In genomic region chr7:44767912-44768662, GRCh38 we compare ENCODE assay signal across 8 cellular contexts. TPM values are rescaled to one million over a fixed set of nuclear protein-coding genes. Genes with fewer than 3 reads are reported as not detected.
DNase-seq lines count a peak whose midpoint lies in the region; ATAC-seq, FAIRE-seq and TF ChIP-seq lines count a peak whose summit lies in the region.

No MANE protein-coding gene starts in this region.

- peaks cover 0 to 2% of the 10 kb centered on the region in 2 donors for H3K27me3 Mint-ChIP-seq in natural killer cell (ENCODE audit: low read depth in 2 of 2)

- H3K4ac ChIP-seq in H1 (replicated peaks; ENCODE audit: insufficient read length, low read depth, low read length), result no peak overlapping the region

- no peak overlapping the region for H2AK5ac ChIP-seq in H1 (ENCODE audit: low read depth, low read length)

- FAIRE-seq in H1 (lab: Jason Lieb, UNC) (no peak), HTR-8/SVneo (lab: Jason Lieb, UNC) (no peak)

- no peaks in the 10 kb centered on the region for H3K79me2 ChIP-seq in H1 (ENCODE audit: control insufficient read depth in 1 of 2, insufficient read depth in 2 of 2, low read length in 2 of 2)

- H2BK5ac ChIP-seq in H1 (ENCODE audit: low read depth, low read length), result no peak overlapping the region

- H2AFZ ChIP-seq in H1 (ENCODE audit: low read length), result no peak overlapping the region

- H3K36me3 Mint-ChIP-seq in natural killer cell, result no peaks in the 10 kb centered on the region

- H3K9me3 Mint-ChIP-seq in natural killer cell, result no peaks in the 10 kb centered on the region

- 78% methylated on average over 11 of the region's 13 CpGs; no CpG with 5 or more reads in 1 of the 2 experiments for WGBS in H1 (ENCODE audit: extremely low coverage in 1 of 2, insufficient coverage in 1 of 2, insufficient read length in 1 of 2, insufficient replicate concordance in 2 of 2, low coverage in 1 of 2, low lambda C conversion rate in 2 of 2, missing lambda C conversion rate in 1 of 2), 2 experiments

- peak overlapping the region; percentile 64 to 93 for H3K27ac Mint-ChIP-seq in natural killer cell

- TF ChIP-seq RAD21 in H1 (IDR thresholded peaks at IDR 0.05 in 1 of 2, conservative IDR thresholded peaks at IDR 0.05 in 1 of 2; ENCODE audit: low read depth in 2 of 2, low read length in 2 of 2), result no peak

- DNase-seq in C1 segment of cervical spinal cord (lab: John Stamatoyannopoulos, UW) (peak in 9 of 14 donors; percentile 24 to 73 (median 47)), OCI-M1 (lab: John Stamatoyannopoulos, UW) (peak; percentile 4), H1 (ENCODE audit: low read depth in 1 of 2, low spot score in 2 of 2) (no peak), natural killer cell (no peak), foreskin melanocyte (no peak), HTR-8/SVneo (ENCODE audit: insufficient read length, low spot score) (no peak), iPS-NIHi11 (ENCODE audit: low spot score) (no peak)

- no peak overlapping the region for H3K18ac ChIP-seq in H1 (ENCODE audit: extremely low read depth, low read length)

- no peak overlapping the region for H2BK120ac ChIP-seq in H1 (replicated peaks; ENCODE audit: low read depth, low read length)

- H3K36me3 ChIP-seq in H1 (ENCODE audit: control insufficient read depth in 2 of 4, insufficient read depth in 4 of 4, low read length in 3 of 4), result peaks cover 14 to 47% (median 34%) of the 10 kb centered on the region in 4 experiments; a peak in 7 of 8 replicates

- H2BK12ac ChIP-seq in H1 (ENCODE audit: low read depth, low read length), result no peak overlapping the region

- no peak overlapping the region for H3K27ac ChIP-seq in H1 (ENCODE audit: low read depth, low read length)

- H4K8ac ChIP-seq in H1 (ENCODE audit: extremely low read depth, insufficient read depth, low read length), result peak overlapping the region; percentile 80; the same call in 1 of the 2 replicates

- CTCF ChIA-PET in H1 (lab: Charles Lee; ENCODE audit: partially characterized antibody), result interaction anchor here (0.6 to 1.5 kb wide), 11 partner anchors 11 to 358 kb away, joined by 3 to 6 read pairs (median 3); no protein-coding TSS in a partner anchor

- H4K5ac ChIP-seq in H1 (ENCODE audit: insufficient read length, low read depth, low read length), result no peak overlapping the region

- no peak overlapping the region for H2BK15ac ChIP-seq in H1 (ENCODE audit: low read length)

- no peak for TF ChIP-seq EP300 in H1 (IDR thresholded peaks at IDR 0.05; ENCODE audit: borderline replicate concordance in 1 of 2, low read depth in 2 of 2, low read length in 2 of 2)

- no peak overlapping the region for H4K91ac ChIP-seq in H1 (replicated peaks; ENCODE audit: insufficient read length, low read length)

- TF ChIP-seq CTCF in H1 (IDR thresholded peaks at IDR 0.05; ENCODE audit: control extremely low read depth in 1 of 3, insufficient read depth in 1 of 3, low read depth in 1 of 3, low read length in 3 of 3), result no peak
- no peak for TF ChIP-seq CTCF in natural killer cell (IDR thresholded peaks at IDR 0.05)

- intact Hi-C loops in natural killer cell (cut with micrococcal nuclease), result loop anchor here (2.0 kb wide), 1 partner anchor 29 kb away; the partner anchor contains the start of gene PPIA

- no peak for TF ChIP-seq POLR2A in H1 (IDR thresholded peaks at IDR 0.05; ENCODE audit: control extremely low read depth in 1 of 2, low read depth in 2 of 2, low read length in 2 of 2)

- no peak overlapping the region for H3K14ac ChIP-seq in H1 (ENCODE audit: insufficient read length)

- no peak overlapping the region for H2BK20ac ChIP-seq in H1 (ENCODE audit: low read length)

- peaks cover 40 to 43% of the 10 kb centered on the region in 2 donors for H3K4me1 Mint-ChIP-seq in natural killer cell

- peaks cover 3 to 5% of the 10 kb centered on the region in 2 experiments for H4K20me1 ChIP-seq in H1 (replicated peaks in 1 of 2; ENCODE audit: control insufficient read depth in 1 of 2, insufficient read depth in 2 of 2, low read length in 2 of 2)

- H3K9ac ChIP-seq in H1 (replicated peaks in 1 of 4; ENCODE audit: extremely low read depth in 1 of 4, low read depth in 3 of 4, low read length in 3 of 4), result no peak overlapping the region

- H3K27me3 ChIP-seq in H1 (replicated peaks in 1 of 4; ENCODE audit: control insufficient read depth in 3 of 4, extremely low read depth in 1 of 4, insufficient read depth in 3 of 4, low read length in 3 of 4), result no peaks in the 10 kb centered on the region

- peaks cover 0 to 4% (median 0%) of the 10 kb centered on the region in 4 experiments; a peak in 1 of 7 replicates for H3K4me1 ChIP-seq in H1 (replicated peaks in 1 of 4; ENCODE audit: control insufficient read depth in 3 of 4, insufficient read depth in 4 of 4, low read length in 3 of 4)

- POLR2A ChIA-PET in H1 (lab: Charles Lee; ENCODE audit: partially characterized antibody), result interaction anchor here (0.5 to 7.7 kb wide), 15 partner anchors 9 to 215 kb away, joined by 3 to 30 read pairs (median 4); partner anchors contain the start of genes DDX56, H2AZ2 and PPIA

- H3K9me3 ChIP-seq in H1 (ENCODE audit: insufficient read depth in 2 of 2, low read depth in 1 of 2, low read length in 1 of 2), result no peaks in the 10 kb centered on the region; a peak in 1 of 4 replicates

- no peaks in the 10 kb centered on the region; the same call in 1 of the 2 replicates for H3K79me1 ChIP-seq in H1 (ENCODE audit: low read depth, low read length)

- H3K4me3 Mint-ChIP-seq in natural killer cell, result peak overlapping the region; percentile 84

- no peak overlapping the region for H3K23ac ChIP-seq in H1 (ENCODE audit: insufficient read length)

- ATAC-seq in GM21576 (IDR thresholded peaks at IDR 0.05; ENCODE audit: unreplicated experiment) (peak; percentile 69), natural killer cell (peak in 2 of 3 donors; percentile 36 to 44)

- no peaks in the 10 kb centered on the region for H3K23me2 ChIP-seq in H1 (ENCODE audit: low read depth, low read length)

- no peak overlapping the region for H3K56ac ChIP-seq in H1 (replicated peaks; ENCODE audit: insufficient read length, low read depth, low read length)

- no peak overlapping the region for H3K4me2 ChIP-seq in H1 (ENCODE audit: insufficient read depth in 1 of 2, low read depth in 2 of 2, low read length in 2 of 2)

- H3K4me3 ChIP-seq in H1 (ENCODE audit: extremely low read depth in 1 of 4, insufficient read depth in 2 of 4, low read depth in 3 of 4, low read length in 4 of 4), result no peak overlapping the region

TF ChIP-seq in H1, 55 proteins besides CTCF, POLR2A, EP300 and RAD21 (continues in another document):
- TF ChIP-seq CHD1 (IDR thresholded peaks at IDR 0.05; ENCODE audit: low read depth, low read length), result no peak
- no peak for TF ChIP-seq TCF12 (IDR thresholded peaks at IDR 0.05; ENCODE audit: low read depth, low read length)
- TF ChIP-seq GABPA (IDR thresholded peaks at IDR 0.05; ENCODE audit: borderline replicate concordance, insufficient read depth, low read length), result no peak
- TF ChIP-seq ZNF274 (IDR thresholded peaks at IDR 0.05; ENCODE audit: borderline replicate concordance, extremely low read depth, low read length), result no peak
- no peak for TF ChIP-seq SIN3A (conservative IDR thresholded peaks at IDR 0.05 in 1 of 2, IDR thresholded peaks at IDR 0.05 in 1 of 2; ENCODE audit: low read depth in 1 of 2, low read length in 2 of 2)

RNA-seq across cellular contexts. Expression of gene ZMIZ2, which starts 19.4 kb away (rescaled TPM):
- 66.4 and 72.2 TPM in 2 replicates for total RNA-seq in H1 (2021; fragmentation: NEBNext Ultra II Directional; extraction: Animal tissue kit (Norgen Biotek cat#: 25700))
- 24.4 and 41.4 TPM in 2 replicates for polyA plus RNA-seq in H1 (2011; rRNA removed)
- polyA plus RNA-seq in H1 (2011; cell fraction: cytosol; rRNA removed), result 18.6 TPM
- polyA plus RNA-seq in H1 (2011; cell fraction: nucleus; rRNA removed), result 219 TPM
- polyA plus RNA-seq in H1 (2012, experiment 1 of 2), result 62.1 to 76.2 TPM (median 70.8 TPM) in 4 replicates
- polyA plus RNA-seq in H1 (2012, experiment 2 of 2), result 43.3 TPM
- 46.2 TPM for polyA plus RNA-seq in H1 (2013, experiment 1 of 2)
- 40.9 TPM for polyA plus RNA-seq in H1 (2013, experiment 2 of 2)
- 23.8 and 29.9 TPM in 2 replicates for polyA minus RNA-seq in H1 (2011; rRNA and poly(A)+ RNA removed)
- polyA minus RNA-seq in H1 (2011; cell fraction: cytosol; rRNA and poly(A)+ RNA removed), result 23.3 TPM
- polyA minus RNA-seq in H1 (2011; cell fraction: nucleus; rRNA and poly(A)+ RNA removed), result 65.8 TPM
- 100 to 1,000 TPM; 152 to 170 (median 167) TPM for total RNA-seq in natural killer cell

RNA-seq across cellular contexts. Expression of gene PPIA, which starts 28.4 kb away (rescaled TPM):
- 2,865 and 2,888 TPM in 2 replicates for total RNA-seq in H1 (2021; fragmentation: NEBNext Ultra II Directional; extraction: Animal tissue kit (Norgen Biotek cat#: 25700))
- 3,630 and 5,394 TPM in 2 replicates for polyA plus RNA-seq in H1 (2011; rRNA removed)
- 5,080 TPM for polyA plus RNA-seq in H1 (2011; cell fraction: cytosol; rRNA removed)
- 1,333 TPM for polyA plus RNA-seq in H1 (2011; cell fraction: nucleus; rRNA removed)
- 3,702 to 4,681 TPM (median 4,309 TPM) in 4 replicates for polyA plus RNA-seq in H1 (2012, experiment 1 of 2)
- polyA plus RNA-seq in H1 (2012, experiment 2 of 2), result 1,128 TPM
- 2,125 TPM for polyA plus RNA-seq in H1 (2013, experiment 1 of 2)
- polyA plus RNA-seq in H1 (2013, experiment 2 of 2), result 2,348 TPM
- polyA minus RNA-seq in H1 (2011; rRNA and poly(A)+ RNA removed), result 1,743 and 1,763 TPM in 2 replicates
- polyA minus RNA-seq in H1 (2011; cell fraction: cytosol; rRNA and poly(A)+ RNA removed), result 794 TPM
- 548 TPM for polyA minus RNA-seq in H1 (2011; cell fraction: nucleus; rRNA and poly(A)+ RNA removed)
- total RNA-seq in natural killer cell, result 100 to 1,000 TPM; 701 to 727 (median 718) TPM

Comparison
In these comparisons a context has a peak if more than half of its experiments do, and no peak if none do; other contexts are left out.
1. DNase-seq: peak in C1 segment of cervical spinal cord (9 of 14) and OCI-M1 (single experiment); none in H1 (0 of 2), natural killer cell (single experiment), foreskin melanocyte (single experiment), HTR-8/SVneo (single experiment) and iPS-NIHi11 (single experiment).